In genomic region chr2:216001201-216001600, GRCh38 we compare ENCODE assay signal across 23 cellular contexts. TPM values are rescaled to one million over a fixed set of nuclear protein-coding genes. Genes with fewer than 3 reads are reported as not detected.
DNase-seq lines count a peak whose midpoint lies in the region; ATAC-seq, FAIRE-seq and TF ChIP-seq lines count a peak whose summit lies in the region.
"Had no signal": no experiment of that assay in that cellular context is flagged by ENCODE, and none has a peak within 500 bp of the region (broad histone marks: within the 10 kb centered on the region; RNA-seq: fewer than 3 reads in every experiment).

No MANE protein-coding gene starts in this region.

- TF ChIP-seq CTCF in H1 (IDR thresholded peaks at IDR 0.05; ENCODE audit: control extremely low read depth in 1 of 3, insufficient read depth in 1 of 3, low read depth in 1 of 3, low read length in 3 of 3) (no peak), type B pancreatic cell (conservative IDR thresholded peaks at IDR 0.05) (no peak), GM13976 (IDR thresholded peaks at IDR 0.05; ENCODE audit: borderline replicate concordance, control extremely low read depth, extremely low read depth, insufficient read depth, missing control alignments) (no peak)

- no peak overlapping the region for H3K14ac ChIP-seq in H1 (ENCODE audit: insufficient read length)

- 0 out of 2 replicates have a peak overlapping the region, but pooled peaks have one; percentile 11 for H2BK5ac ChIP-seq in H1 (ENCODE audit: low read depth, low read length)

- no peak overlapping the region for H3K56ac ChIP-seq in H1 (replicated peaks; ENCODE audit: insufficient read length, low read depth, low read length)

- peaks cover 0 to 32% of the 10 kb centered on the region in 2 donors for H3K4me1 Mint-ChIP-seq in stimulated activated naive B cell treated with anti-CD40 and anti-IgM and Interleukin-4, amounts not matched to agents 10 μg/mL and 1 μg/mL and 100 μg/mL, for 72 hours
- H3K4me1 Mint-ChIP-seq in type B pancreatic cell (ENCODE audit: unreplicated experiment), result peaks cover 19% of the 10 kb centered on the region
- peaks cover 31% of the 10 kb centered on the region in 2 donors for H3K4me1 Mint-ChIP-seq in natural killer cell treated with Interleukin-12 subunit alpha and Interleukin-12 subunit beta and Interleukin-15 and Interleukin-18, amount 100 ng/mL, for 72 hours (ENCODE audit: low read depth in 2 of 2)

- H4K91ac ChIP-seq in H1 (replicated peaks; ENCODE audit: insufficient read length, low read length), result no peak overlapping the region

- H3K4me3 ChIP-seq in H1 (ENCODE audit: extremely low read depth in 1 of 4, insufficient read depth in 2 of 4, low read depth in 3 of 4, low read length in 4 of 4), result no peak overlapping the region
- H3K4me3 ChIP-seq: cardiac muscle cell, MG63, Peyer's patch, suprapubic skin had no signal

- H2BK12ac ChIP-seq in H1 (ENCODE audit: low read depth, low read length), result no peak overlapping the region

- H3K4me2 ChIP-seq in H1 (ENCODE audit: insufficient read depth in 1 of 2, low read depth in 2 of 2, low read length in 2 of 2), result 0 out of 4 replicates have a peak overlapping the region, but pooled peaks of 1 of the 2 experiments have one; percentile 15

- no peak overlapping the region for H2BK15ac ChIP-seq in H1 (ENCODE audit: low read length)

- H4K20me1 ChIP-seq in H1 (replicated peaks in 1 of 2; ENCODE audit: control insufficient read depth in 1 of 2, insufficient read depth in 2 of 2, low read length in 2 of 2), result peaks cover 0 to 7% of the 10 kb centered on the region in 2 experiments

- DNase-seq in H1 (ENCODE audit: low read depth in 1 of 2, low spot score in 2 of 2) (no peak), type B pancreatic cell (ENCODE audit: extremely low spot score, unreplicated experiment) (no peak), GM13976 (ENCODE audit: low spot score) (no peak)
- no peak for DNase-seq in stimulated activated naive B cell treated with anti-CD40 and anti-IgM and Interleukin-4, amounts not matched to agents 10 μg/mL and 1 μg/mL and 100 μg/mL, for 72 hours
- no peak for DNase-seq in natural killer cell treated with Interleukin-12 subunit alpha and Interleukin-12 subunit beta and Interleukin-15 and Interleukin-18, amount 100 ng/mL, for 72 hours (ENCODE audit: low spot score)
- DNase-seq: activated CD4-positive, alpha-beta T cell treated with anti-CD3 and anti-CD28 coated beads for 36 hours; activated naive CD4-positive, alpha-beta T cell treated with anti-CD3 and anti-CD28 coated beads, Interleukin-2, amount 10 ng/mL, durations not matched to agents 7 days and 5 days; activated T-cell treated with anti-CD3 and anti-CD28 coated beads, Interleukin-2, amount 50 U/mL, for 48 hours; CD8-positive, alpha-beta memory T cell; dermis blood vessel endothelial cell; DMS53; head of caudate nucleus; IMR-90; MG63; naive B cell; NCI-H1436; Peyer's patch; right cardiac atrium had no signal

- peaks cover 0 to 5% of the 10 kb centered on the region in 2 donors for H3K9me3 Mint-ChIP-seq in stimulated activated naive B cell treated with anti-CD40 and anti-IgM and Interleukin-4, amounts not matched to agents 10 μg/mL and 1 μg/mL and 100 μg/mL, for 72 hours
- H3K9me3 Mint-ChIP-seq in type B pancreatic cell, result no peaks in the 10 kb centered on the region
- H3K9me3 Mint-ChIP-seq in natural killer cell treated with Interleukin-12 subunit alpha and Interleukin-12 subunit beta and Interleukin-15 and Interleukin-18, amount 100 ng/mL, for 72 hours, result peaks cover 3% of the 10 kb centered on the region
- H3K9me3 Mint-ChIP-seq: activated naive CD4-positive, alpha-beta T cell treated with anti-CD3 and anti-CD28 coated beads, Interleukin-2, amount 10 ng/mL, durations not matched to agents 7 days and 5 days; CD8-positive, alpha-beta memory T cell; naive B cell had no signal

- no peak overlapping the region for H4K8ac ChIP-seq in H1 (ENCODE audit: extremely low read depth, insufficient read depth, low read length)

- ATAC-seq in GM19025 (IDR thresholded peaks at IDR 0.05; ENCODE audit: low read depth, unreplicated experiment) (peak; percentile 26), HG02642 (IDR thresholded peaks at IDR 0.05; ENCODE audit: poor library complexity, unreplicated experiment) (peak; percentile 24)
- peak; percentile 11 to 26 for ATAC-seq in stimulated activated naive B cell treated with anti-CD40 and anti-IgM and Interleukin-4, amounts not matched to agents 10 μg/mL and 1 μg/mL and 100 μg/mL, for 72 hours (replicated peaks)
- ATAC-seq in natural killer cell treated with Interleukin-12 subunit alpha and Interleukin-12 subunit beta and Interleukin-15 and Interleukin-18, amount 100 ng/mL, for 72 hours, result no peak
- ATAC-seq: activated CD4-positive, alpha-beta T cell treated with anti-CD3 and anti-CD28 coated beads for 36 hours; right cardiac atrium had no signal

- POLR2A ChIA-PET in H1 (lab: Charles Lee; ENCODE audit: partially characterized antibody), result interaction anchor here (1.1 kb wide), 1 partner anchor 15 kb away, joined by 5 read pairs; no protein-coding TSS in a partner anchor

- H3K4ac ChIP-seq in H1 (replicated peaks; ENCODE audit: insufficient read length, low read depth, low read length), result no peak overlapping the region

- no peak overlapping the region for H2BK120ac ChIP-seq in H1 (replicated peaks; ENCODE audit: low read depth, low read length)

- H3K27ac Mint-ChIP-seq in stimulated activated naive B cell treated with anti-CD40 and anti-IgM and Interleukin-4, amounts not matched to agents 10 μg/mL and 1 μg/mL and 100 μg/mL, for 72 hours, result no peak overlapping the region
- H3K27ac Mint-ChIP-seq in type B pancreatic cell, result no peak overlapping the region
- no peak overlapping the region for H3K27ac Mint-ChIP-seq in natural killer cell treated with Interleukin-12 subunit alpha and Interleukin-12 subunit beta and Interleukin-15 and Interleukin-18, amount 100 ng/mL, for 72 hours
- H3K27ac Mint-ChIP-seq: activated CD4-positive, alpha-beta T cell treated with anti-CD3 and anti-CD28 coated beads for 36 hours; activated naive CD4-positive, alpha-beta T cell treated with anti-CD3 and anti-CD28 coated beads, Interleukin-2, amount 10 ng/mL, durations not matched to agents 7 days and 5 days; naive B cell had no signal

- peaks cover 0 to 79% of the 10 kb centered on the region in 2 experiments; a peak in 2 of 4 replicates for H3K79me2 ChIP-seq in H1 (ENCODE audit: control insufficient read depth in 1 of 2, insufficient read depth in 2 of 2, low read length in 2 of 2)

- no peak for TF ChIP-seq RAD21 in H1 (IDR thresholded peaks at IDR 0.05 in 1 of 2, conservative IDR thresholded peaks at IDR 0.05 in 1 of 2; ENCODE audit: low read depth in 2 of 2, low read length in 2 of 2)

- no peak overlapping the region for H4K5ac ChIP-seq in H1 (ENCODE audit: insufficient read length, low read depth, low read length)

- no peak overlapping the region for H2AFZ ChIP-seq in H1 (ENCODE audit: low read length)

- no peak for TF ChIP-seq POLR2A in H1 (IDR thresholded peaks at IDR 0.05; ENCODE audit: control extremely low read depth in 1 of 2, low read depth in 2 of 2, low read length in 2 of 2)

- TF ChIP-seq EP300 in H1 (IDR thresholded peaks at IDR 0.05; ENCODE audit: borderline replicate concordance in 1 of 2, low read depth in 2 of 2, low read length in 2 of 2), result no peak

- H3K27me3 ChIP-seq in H1 (replicated peaks in 1 of 4; ENCODE audit: control insufficient read depth in 3 of 4, extremely low read depth in 1 of 4, insufficient read depth in 3 of 4, low read length in 3 of 4), result no peaks in the 10 kb centered on the region
- H3K27me3 ChIP-seq: cardiac muscle cell, MG63, Peyer's patch, suprapubic skin had no signal

- peaks cover 7 to 21% (median 9%) of the 10 kb centered on the region in 4 experiments for H3K4me1 ChIP-seq in H1 (replicated peaks in 1 of 4; ENCODE audit: control insufficient read depth in 3 of 4, insufficient read depth in 4 of 4, low read length in 3 of 4)
- H3K4me1 ChIP-seq: Peyer's patch had no signal

- H3K4me3 Mint-ChIP-seq in stimulated activated naive B cell treated with anti-CD40 and anti-IgM and Interleukin-4, amounts not matched to agents 10 μg/mL and 1 μg/mL and 100 μg/mL, for 72 hours, result no peak overlapping the region
- no peak overlapping the region for H3K4me3 Mint-ChIP-seq in type B pancreatic cell
- no peak overlapping the region for H3K4me3 Mint-ChIP-seq in natural killer cell treated with Interleukin-12 subunit alpha and Interleukin-12 subunit beta and Interleukin-15 and Interleukin-18, amount 100 ng/mL, for 72 hours
- H3K4me3 Mint-ChIP-seq: activated CD4-positive, alpha-beta T cell treated with anti-CD3 and anti-CD28 coated beads for 36 hours; activated naive CD4-positive, alpha-beta T cell treated with anti-CD3 and anti-CD28 coated beads, Interleukin-2, amount 10 ng/mL, durations not matched to agents 7 days and 5 days; naive B cell had no signal

- H3K18ac ChIP-seq in H1 (ENCODE audit: extremely low read depth, low read length), result no peak overlapping the region

- WGBS in H1 (ENCODE audit: extremely low coverage in 1 of 2, insufficient coverage in 1 of 2, insufficient read length in 1 of 2, insufficient replicate concordance in 2 of 2, low coverage in 1 of 2, low lambda C conversion rate in 2 of 2, missing lambda C conversion rate in 1 of 2), 2 experiments, result 57% methylated on average over 5 of the region's 5 CpGs; no CpG with 5 or more reads in 1 of the 2 experiments

- no peaks in the 10 kb centered on the region for H3K27me3 Mint-ChIP-seq in stimulated activated naive B cell treated with anti-CD40 and anti-IgM and Interleukin-4, amounts not matched to agents 10 μg/mL and 1 μg/mL and 100 μg/mL, for 72 hours
- H3K27me3 Mint-ChIP-seq in type B pancreatic cell, result no peaks in the 10 kb centered on the region
- H3K27me3 Mint-ChIP-seq in natural killer cell treated with Interleukin-12 subunit alpha and Interleukin-12 subunit beta and Interleukin-15 and Interleukin-18, amount 100 ng/mL, for 72 hours, result no peaks in the 10 kb centered on the region
- H3K27me3 Mint-ChIP-seq: activated CD4-positive, alpha-beta T cell treated with anti-CD3 and anti-CD28 coated beads for 36 hours; activated naive CD4-positive, alpha-beta T cell treated with anti-CD3 and anti-CD28 coated beads, Interleukin-2, amount 10 ng/mL, durations not matched to agents 7 days and 5 days; CD8-positive, alpha-beta memory T cell; naive B cell had no signal

- no peak overlapping the region for H3K9ac ChIP-seq in H1 (replicated peaks in 1 of 4; ENCODE audit: extremely low read depth in 1 of 4, low read depth in 3 of 4, low read length in 3 of 4)

- H3K27ac ChIP-seq in H1 (ENCODE audit: low read depth, low read length), result no peak overlapping the region
- H3K27ac ChIP-seq: cardiac muscle cell, HL-60, Peyer's patch had no signal

- CTCF ChIA-PET in H1 (lab: Charles Lee; ENCODE audit: partially characterized antibody), result interaction anchor here (1.0 to 3.0 kb wide), 4 partner anchors 11 to 577 kb away, joined by 3 to 16 read pairs (median 4); no protein-coding TSS in a partner anchor

- FAIRE-seq in H1 (lab: Jason Lieb, UNC), result no peak

- H3K23me2 ChIP-seq in H1 (ENCODE audit: low read depth, low read length), result no peaks in the 10 kb centered on the region

- H2AK5ac ChIP-seq in H1 (ENCODE audit: low read depth, low read length), result no peak overlapping the region

- no peak overlapping the region for H2BK20ac ChIP-seq in H1 (ENCODE audit: low read length)

- H3K9me3 ChIP-seq in H1 (ENCODE audit: insufficient read depth in 2 of 2, low read depth in 1 of 2, low read length in 1 of 2), result no peaks in the 10 kb centered on the region
- H3K9me3 ChIP-seq: MG63, Peyer's patch, suprapubic skin had no signal

- H3K36me3 ChIP-seq in H1 (ENCODE audit: control insufficient read depth in 2 of 4, insufficient read depth in 4 of 4, low read length in 3 of 4), result peaks cover 0 to 5% (median 0%) of the 10 kb centered on the region in 4 experiments; a peak in 2 of 8 replicates
- H3K36me3 ChIP-seq: cardiac muscle cell, MG63 had no signal

- in situ Hi-C loops in GM13976 (cut with MboI; ENCODE audit: low sequenced_read_pairs, unreplicated experiment), result no loop called here

- H3K36me3 Mint-ChIP-seq in stimulated activated naive B cell treated with anti-CD40 and anti-IgM and Interleukin-4, amounts not matched to agents 10 μg/mL and 1 μg/mL and 100 μg/mL, for 72 hours, result peaks cover 29 to 39% of the 10 kb centered on the region in 2 donors
- no peaks in the 10 kb centered on the region for H3K36me3 Mint-ChIP-seq in type B pancreatic cell
- no peaks in the 10 kb centered on the region for H3K36me3 Mint-ChIP-seq in natural killer cell treated with Interleukin-12 subunit alpha and Interleukin-12 subunit beta and Interleukin-15 and Interleukin-18, amount 100 ng/mL, for 72 hours

- H3K23ac ChIP-seq in H1 (ENCODE audit: insufficient read length), result no peak overlapping the region

- H3K79me1 ChIP-seq in H1 (ENCODE audit: low read depth, low read length), result peaks cover 8% of the 10 kb centered on the region

RNA-seq across cellular contexts. Expression of gene MREG, which starts 12.2 kb away (rescaled TPM):
- 28.4 and 31.9 TPM in 2 replicates for total RNA-seq in H1 (2021; fragmentation: NEBNext Ultra II Directional; extraction: Animal tissue kit (Norgen Biotek cat#: 25700))
- 5.7 and 7.5 TPM in 2 replicates for polyA plus RNA-seq in H1 (2011; rRNA removed)
- 9.8 TPM for polyA plus RNA-seq in H1 (2011; cell fraction: cytosol; rRNA removed)
- polyA plus RNA-seq in H1 (2011; cell fraction: nucleus; rRNA removed), result 10.7 TPM
- 15.4 to 24.4 TPM (median 17.9 TPM) in 4 replicates for polyA plus RNA-seq in H1 (2012, experiment 1 of 2)
- polyA plus RNA-seq in H1 (2012, experiment 2 of 2), result 13.0 TPM
- 14.0 TPM for polyA plus RNA-seq in H1 (2013, experiment 1 of 2)
- polyA plus RNA-seq in H1 (2013, experiment 2 of 2), result 13.2 TPM
- polyA minus RNA-seq in H1 (2011; rRNA and poly(A)+ RNA removed), result 14.5 and 20.8 TPM in 2 replicates
- polyA minus RNA-seq in H1 (2011; cell fraction: cytosol; rRNA and poly(A)+ RNA removed), result 11.8 TPM
- polyA minus RNA-seq in H1 (2011; cell fraction: nucleus; rRNA and poly(A)+ RNA removed), result 18.4 TPM
- total RNA-seq in type B pancreatic cell (ENCODE audit: low replicate concordance), result 15.7 and 21.2 TPM in 2 replicates
- total RNA-seq in natural killer cell treated with Interleukin-12 subunit alpha and Interleukin-12 subunit beta and Interleukin-15 and Interleukin-18, amount 100 ng/mL, for 72 hours, result 10 to 100 TPM in 1 of 2 donors, 1 to 10 TPM in 1; 9.2 to 14.6 TPM

Comparison
In these comparisons a context has a peak if more than half of its experiments do, and no peak if none do; other contexts are left out.
1. ATAC-seq: peak in GM19025 (single experiment), HG02642 (single experiment) and stimulated activated naive B cell treated with anti-CD40 and anti-IgM and Interleukin-4, amounts not matched to agents 10 μg/mL and 1 μg/mL and 100 μg/mL, for 72 hours (2 of 2); none in natural killer cell treated with Interleukin-12 subunit alpha and Interleukin-12 subunit beta and Interleukin-15 and Interleukin-18, amount 100 ng/mL, for 72 hours (0 of 2).